ENCODE assay signal across 10 cellular contexts in genomic region chr11:2525941-2526807, GRCh38.
DNase-seq lines count a peak whose midpoint lies in the region; ATAC-seq and TF ChIP-seq lines count a peak whose summit lies in the region.
"Had no signal": no experiment of that assay in that cellular context is flagged by ENCODE, and none has a peak within 500 bp of the region (broad histone marks: within the 10 kb centered on the region; RNA-seq: fewer than 3 reads in every experiment).

No MANE protein-coding gene starts in this region.

- CTCF ChIA-PET in activated CD4-positive, alpha-beta T cell treated with anti-CD3 and anti-CD28 coated beads, Interleukin-2, amount 10 ng/mL, durations not matched to agents 7 days and 5 days (lab: Charles Lee): interaction anchor here (0.6 to 2.7 kb wide), 3 partner anchors 98 to 358 kb away, joined by 3 to 8 read pairs (median 3); no protein-coding TSS in a partner anchor

- intact Hi-C loops in left colon (cut with DNase I, micrococcal nuclease): loop anchor here in 1 of 2 donors (5.0 kb wide), 1 partner anchor 99 kb away; no protein-coding TSS in a partner anchor

- no peak overlapping the region for H4K12ac ChIP-seq in trophoblast cell (ENCODE audit: low read depth, low read length)

- no peak overlapping the region for H3K14ac ChIP-seq in trophoblast cell (ENCODE audit: low read length)

- TF ChIP-seq EP300 in suprapubic skin (IDR thresholded peaks at IDR 0.05): no peak

- ATAC-seq in left colon (peak; percentile 35), HG02973 (IDR thresholded peaks at IDR 0.05; ENCODE audit: unreplicated experiment) (no peak)

- no peak overlapping the region for H3K4me3 Mint-ChIP-seq in activated CD4-positive, alpha-beta T cell treated with anti-CD3 and anti-CD28 coated beads, Interleukin-2, amount 10 ng/mL, durations not matched to agents 7 days and 5 days

- H3K36me3 Mint-ChIP-seq in activated CD4-positive, alpha-beta T cell treated with anti-CD3 and anti-CD28 coated beads, Interleukin-2, amount 10 ng/mL, durations not matched to agents 7 days and 5 days (ENCODE audit: low read depth): no peaks in the 10 kb centered on the region

- H2BK5ac ChIP-seq in trophoblast cell (ENCODE audit: low read depth, low read length, poor library complexity): no peak overlapping the region

- H3K9me3 Mint-ChIP-seq in activated CD4-positive, alpha-beta T cell treated with anti-CD3 and anti-CD28 coated beads, Interleukin-2, amount 10 ng/mL, durations not matched to agents 7 days and 5 days: no peaks in the 10 kb centered on the region

- H3K23ac ChIP-seq in trophoblast cell (ENCODE audit: low read length): no peak overlapping the region

- no peak overlapping the region for H2BK120ac ChIP-seq in trophoblast cell (ENCODE audit: insufficient read depth, low read length, poor library complexity)

- H3K9ac ChIP-seq in trophoblast cell (ENCODE audit: low read length): no peak overlapping the region

- H3K27me3 ChIP-seq in suprapubic skin (peaks cover 59% of the 10 kb centered on the region), trophoblast cell (ENCODE audit: insufficient read depth, low read length) (no peaks in the 10 kb centered on the region)
- H3K27me3 ChIP-seq: brain microvascular endothelial cell, MG63 had no signal

- H3K79me1 ChIP-seq in trophoblast cell (ENCODE audit: low read length): no peaks in the 10 kb centered on the region

- POLR2A ChIA-PET in activated CD4-positive, alpha-beta T cell treated with anti-CD3 and anti-CD28 coated beads, Interleukin-2, amount 10 ng/mL, durations not matched to agents 7 days and 5 days (lab: Charles Lee): no interaction called here

- H4K91ac ChIP-seq in trophoblast cell (ENCODE audit: low read depth, low read length): no peak overlapping the region

- H3K4me1 ChIP-seq in suprapubic skin (peaks cover 7% of the 10 kb centered on the region), trophoblast cell (ENCODE audit: control insufficient read depth in 1 of 2, insufficient read depth in 2 of 2, low read length in 2 of 2) (peaks cover 0 to 2% of the 10 kb centered on the region in 2 experiments)

- peak overlapping the region; percentile 77 for H3K27ac Mint-ChIP-seq in activated CD4-positive, alpha-beta T cell treated with anti-CD3 and anti-CD28 coated beads, Interleukin-2, amount 10 ng/mL, durations not matched to agents 7 days and 5 days

- H2AK5ac ChIP-seq in trophoblast cell (ENCODE audit: low read length): no peak overlapping the region

- 78% methylated on average over 13 of the region's 15 CpGs for WGBS in suprapubic skin
- WGBS in trophoblast cell (ENCODE audit: extremely low coverage, insufficient coverage, insufficient read length): no CpG with 5 or more reads among the region's 15 CpGs

- no peaks in the 10 kb centered on the region for H3K79me2 ChIP-seq in trophoblast cell (ENCODE audit: control insufficient read depth, insufficient read depth, low read length, poor library complexity)

- peaks cover 29% of the 10 kb centered on the region for H3K4me1 Mint-ChIP-seq in activated CD4-positive, alpha-beta T cell treated with anti-CD3 and anti-CD28 coated beads, Interleukin-2, amount 10 ng/mL, durations not matched to agents 7 days and 5 days

- no peak overlapping the region for H3K27ac ChIP-seq in suprapubic skin
- H3K27ac ChIP-seq in trophoblast cell (ENCODE audit: low read depth, low read length): no peak overlapping the region
- H3K27ac ChIP-seq: brain microvascular endothelial cell had no signal

- H3K4ac ChIP-seq in trophoblast cell (ENCODE audit: low read depth, low read length): no peak overlapping the region

- no peak overlapping the region for H3K18ac ChIP-seq in trophoblast cell (ENCODE audit: low read length)

- no peak overlapping the region for H2BK12ac ChIP-seq in trophoblast cell (ENCODE audit: low read length)

- TF ChIP-seq CTCF in suprapubic skin (IDR thresholded peaks at IDR 0.05): no peak

- H3K4me3 ChIP-seq in suprapubic skin: no peak overlapping the region
- no peak overlapping the region for H3K4me3 ChIP-seq in trophoblast cell (ENCODE audit: low read depth, low read length)
- H3K4me3 ChIP-seq: MG63 had no signal

- H2AFZ ChIP-seq in trophoblast cell (ENCODE audit: insufficient read depth, low read length, poor library complexity): no peak overlapping the region

- no peak overlapping the region for H3K4me2 ChIP-seq in trophoblast cell (ENCODE audit: low read length)

- DNase-seq in activated CD4-positive, alpha-beta T cell treated with anti-CD3 and anti-CD28 coated beads, Interleukin-2, amount 10 ng/mL, durations not matched to agents 7 days and 5 days: no peak
- no peak for DNase-seq in activated CD4-positive, alpha-beta T cell treated with anti-CD3 and anti-CD28 coated beads, Interleukin-2, amount 50 U/mL, for 4 hours
- peak; percentile 50 for DNase-seq in activated CD8-positive, alpha-beta memory T cell treated with anti-CD3 and anti-CD28 coated beads, Interleukin-2, amount 50 U/mL, for 48 hours
- DNase-seq in left colon (peak; percentile 49 to 52), suprapubic skin (ENCODE audit: low spot score in 2 of 2) (peak; percentile 53 to 79), A172 (ENCODE audit: low spot score) (no peak), trophoblast cell (no peak)
- DNase-seq: brain microvascular endothelial cell, MG63 had no signal

- H3K36me3 ChIP-seq in suprapubic skin: no peaks in the 10 kb centered on the region
- no peaks in the 10 kb centered on the region for H3K36me3 ChIP-seq in trophoblast cell (ENCODE audit: control insufficient read depth in 1 of 2, insufficient read depth in 2 of 2, low read length in 2 of 2)
- H3K36me3 ChIP-seq: brain microvascular endothelial cell, MG63 had no signal

- no peaks in the 10 kb centered on the region for H3K27me3 Mint-ChIP-seq in activated CD4-positive, alpha-beta T cell treated with anti-CD3 and anti-CD28 coated beads, Interleukin-2, amount 10 ng/mL, durations not matched to agents 7 days and 5 days

- H3K9me3 ChIP-seq in suprapubic skin (no peaks in the 10 kb centered on the region), trophoblast cell (ENCODE audit: insufficient read depth, low read depth, low read length) (no peaks in the 10 kb centered on the region)
- H3K9me3 ChIP-seq: MG63 had no signal

- TF ChIP-seq POLR2A in suprapubic skin (IDR thresholded peaks at IDR 0.05): no peak

- no peak overlapping the region for H4K8ac ChIP-seq in trophoblast cell (ENCODE audit: low read depth, low read length)

Comparison
In these comparisons a context has a peak if more than half of its experiments do, and no peak if none do; other contexts are left out.
1. DNase-seq: peak in activated CD8-positive, alpha-beta memory T cell treated with anti-CD3 and anti-CD28 coated beads, Interleukin-2, amount 50 U/mL, for 48 hours (single experiment), left colon (2 of 2) and suprapubic skin (2 of 2); none in activated CD4-positive, alpha-beta T cell treated with anti-CD3 and anti-CD28 coated beads, Interleukin-2, amount 10 ng/mL, durations not matched to agents 7 days and 5 days (single experiment), activated CD4-positive, alpha-beta T cell treated with anti-CD3 and anti-CD28 coated beads, Interleukin-2, amount 50 U/mL, for 4 hours (0 of 2), A172 (single experiment) and trophoblast cell (0 of 2).